ENCODE assay signal across 8 cellular contexts in the genomic region with DNA sequence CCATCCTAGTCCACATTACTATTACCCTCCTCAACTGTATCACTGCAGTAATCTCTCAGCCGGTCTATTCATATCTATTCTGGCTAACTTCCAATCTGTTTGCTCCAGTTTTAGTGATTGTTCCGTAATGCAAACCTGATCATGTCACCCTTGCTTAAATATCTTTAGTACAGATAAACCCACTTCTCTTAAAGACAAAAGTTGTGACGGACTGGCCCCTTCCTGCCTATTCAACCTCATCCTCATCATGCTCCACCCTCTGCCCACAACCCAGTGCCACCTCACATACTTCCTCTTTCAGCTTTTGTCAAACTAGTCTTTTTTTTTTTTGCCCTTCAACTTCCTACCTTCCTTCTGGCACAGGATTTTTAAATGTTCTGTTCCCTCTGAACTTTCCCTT. TPM values are rescaled to one million over a fixed set of nuclear protein-coding genes. Genes with fewer than 3 reads are reported as not detected.
A peak's percentile ranks its signal among the peaks of the same experiment; 100 is the strongest.
DNase-seq lines count a peak whose midpoint lies in the region; ATAC-seq and TF ChIP-seq lines count a peak whose summit lies in the region.

No MANE protein-coding gene starts in this region.

- peaks cover 26% of the 10 kb centered on the region for H3K36me3 ChIP-seq in OCI-LY1 (ENCODE audit: insufficient read depth, low read length)

- DNase-seq in GDM1 (lab: John Stamatoyannopoulos, UW), result peak; percentile 89
- peak; percentile 47 for DNase-seq in activated gamma-delta T cell treated with anti-CD3 and anti-CD28 coated beads, Interleukin-2, amount 50 U/mL, for 16 hours (ENCODE audit: low read depth)
- DNase-seq in sciatic nerve (ENCODE audit: low spot score), result no peak
- no peak for DNase-seq in NCI-H146 treated with DMSO at 0.1 percent for 48 hours (lab: John Stamatoyannopoulos, UW; ENCODE audit: unreplicated experiment)
- DNase-seq in DMS79 treated with DMSO at 0.1 percent for 48 hours (lab: John Stamatoyannopoulos, UW), result no peak

- peak overlapping the region; percentile 67 for H2AFZ ChIP-seq in OCI-LY1 (ENCODE audit: low read length)

- intact Hi-C loops in sciatic nerve (cut with DNase I), result no loop called here

- H3F3A ChIP-seq in OCI-LY1 (ENCODE audit: insufficient read depth, low read length), result no peaks in the 10 kb centered on the region

- no peaks in the 10 kb centered on the region for H3K27me3 ChIP-seq in OCI-LY1 (ENCODE audit: insufficient read depth, low read length)

- H3K27ac ChIP-seq in OCI-LY1 (ENCODE audit: low read depth, low read length, poor library complexity, severe bottlenecking), result peak overlapping the region; percentile 72

- peak overlapping the region; percentile 59 for H3K4me2 ChIP-seq in OCI-LY1 (ENCODE audit: low read length)

- no peaks in the 10 kb centered on the region for H3K9me3 ChIP-seq in OCI-LY1 (ENCODE audit: low read length)

- no peaks in the 10 kb centered on the region for H3K9me2 ChIP-seq in OCI-LY1 (ENCODE audit: low read depth, low read length)

- H3K79me2 ChIP-seq in OCI-LY1 (ENCODE audit: insufficient read depth, low read length), result no peaks in the 10 kb centered on the region

- no peaks in the 10 kb centered on the region for H4K20me1 ChIP-seq in OCI-LY1 (ENCODE audit: insufficient read depth, low read length)

- TF ChIP-seq CTCF in OCI-LY1 (IDR thresholded peaks at IDR 0.05; ENCODE audit: low read length), result no peak

- peaks cover 25% of the 10 kb centered on the region for H3K4me1 ChIP-seq in OCI-LY1 (ENCODE audit: insufficient read depth, low read length, severe bottlenecking)

- ATAC-seq in sciatic nerve (peak; percentile 90), HG03354 (IDR thresholded peaks at IDR 0.05; ENCODE audit: poor library complexity, severe bottlenecking, unreplicated experiment) (no peak), HG03135 (IDR thresholded peaks at IDR 0.05; ENCODE audit: unreplicated experiment) (no peak)

- H3K4me3 ChIP-seq in OCI-LY1 (ENCODE audit: low read depth, low read length, poor library complexity, severe bottlenecking), result peak overlapping the region; percentile 31

- peak overlapping the region; percentile 26; the same call in 1 of the 2 replicates for H3K9ac ChIP-seq in OCI-LY1 (ENCODE audit: low read length)

RNA-seq across cellular contexts. Expression of a gene that starts 2.8 kb away (rescaled TPM):
- total RNA-seq in sciatic nerve, result 15.9 TPM

RNA-seq across cellular contexts. Expression of a gene that starts 21.7 kb away (rescaled TPM):
- total RNA-seq in sciatic nerve, result 112 TPM

RNA-seq across cellular contexts. Expression of a gene that starts 22.0 kb away (rescaled TPM):
- total RNA-seq in sciatic nerve, result 16.4 TPM

RNA-seq across cellular contexts. Expression of a gene that starts 32.4 kb away (rescaled TPM):
- total RNA-seq in sciatic nerve, result 3.8 TPM

RNA-seq across cellular contexts. Expression of a gene that starts 32.4 kb away (rescaled TPM):
- 1.2 TPM for total RNA-seq in sciatic nerve

Comparison
In these comparisons a context has a peak if more than half of its experiments do, and no peak if none do; other contexts are left out.
1. DNase-seq: peak in GDM1 (single experiment) and activated gamma-delta T cell treated with anti-CD3 and anti-CD28 coated beads, Interleukin-2, amount 50 U/mL, for 16 hours (single experiment); none in sciatic nerve (single experiment), NCI-H146 treated with DMSO at 0.1 percent for 48 hours (single experiment) and DMS79 treated with DMSO at 0.1 percent for 48 hours (single experiment).